Comparison of ENCODE assay signal across 8 cellular contexts in the genomic region with DNA sequence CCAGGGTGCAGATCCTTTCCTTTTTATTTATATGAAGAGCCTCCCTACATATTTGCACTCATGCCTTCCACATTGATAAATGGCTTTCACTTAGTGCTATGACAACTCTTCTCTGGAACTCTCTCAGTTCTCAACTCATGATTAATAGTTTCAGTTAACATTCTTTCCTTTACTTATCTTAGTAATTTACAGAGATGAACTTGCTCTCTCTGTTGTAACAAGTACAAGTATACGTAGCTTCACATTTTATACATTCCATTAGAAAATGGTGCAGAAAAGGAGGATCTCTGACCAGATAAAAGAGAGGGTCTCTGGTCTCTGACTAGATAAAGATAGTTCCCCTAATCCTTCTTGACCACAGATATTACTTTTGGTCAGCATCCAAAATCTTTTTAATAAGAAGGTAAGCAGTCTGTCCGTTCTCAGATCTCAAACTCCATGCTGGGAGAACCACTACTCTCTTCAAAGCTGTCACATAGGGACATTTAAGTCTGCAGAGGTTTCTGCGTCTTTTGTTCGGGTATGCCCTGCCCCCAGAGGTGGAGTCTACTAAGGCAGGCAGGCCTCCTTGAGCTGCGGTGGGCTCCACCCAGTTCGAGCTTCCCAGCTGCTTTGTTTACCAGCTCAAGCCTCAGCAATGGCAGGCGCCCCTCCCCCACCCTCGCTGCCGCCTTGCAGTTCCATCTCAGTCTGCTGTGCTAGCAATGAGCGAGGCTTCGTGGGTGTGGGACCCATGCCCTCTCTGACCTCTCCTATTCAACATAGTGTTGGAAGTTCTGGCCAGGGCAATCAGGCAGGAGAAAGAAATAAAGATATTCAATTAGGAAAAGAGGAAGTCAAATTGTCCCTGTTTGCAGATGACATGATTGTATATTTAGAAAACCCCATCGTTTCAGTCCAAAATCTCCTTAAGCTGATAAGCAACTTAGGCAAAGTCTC. TPM values are rescaled to one million over a fixed set of nuclear protein-coding genes. Genes with fewer than 3 reads are reported as not detected.
DNase-seq lines count a peak whose midpoint lies in the region; ATAC-seq and TF ChIP-seq lines count a peak whose summit lies in the region.
"Not testable (repeated sequence)": the region's sequence is repeated elsewhere in the genome, so short reads cannot be mapped to it uniquely, and the experiment has no call there.

No MANE protein-coding gene starts in this region.

- TF ChIP-seq POLR2A in transverse colon (IDR thresholded peaks at IDR 0.05): not testable (repeated sequence)

- TF ChIP-seq CTCF in colonic mucosa (IDR thresholded peaks at IDR 0.05): not testable (repeated sequence)
- peak in 3 of 5 experiments; percentile 22 to 33 (median 24) for TF ChIP-seq CTCF in transverse colon (IDR thresholded peaks at IDR 0.05)

- not testable (repeated sequence) for H3K27me3 ChIP-seq in colonic mucosa, transverse colon

- H3K27ac ChIP-seq in colonic mucosa: not testable (repeated sequence)
- H3K27ac ChIP-seq in transverse colon: peak overlapping the region; percentile 34 to 58 (median 46)

- POLR2A ChIA-PET in activated CD4-positive, alpha-beta memory T cell treated with anti-CD3 and anti-CD28 coated beads, Interleukin-2, amount 10 ng/mL, durations not matched to agents 7 days and 5 days (lab: Charles Lee): interaction anchor here (0.7 to 1.9 kb wide), 5 partner anchors 43 to 106 kb away, joined by 3 to 11 read pairs (median 6); partner anchors contain the start of gene FAM3C

- TF ChIP-seq EP300 in transverse colon (IDR thresholded peaks at IDR 0.05; ENCODE audit: low read depth): not testable (repeated sequence)

- peaks cover 23% of the 10 kb centered on the region for H3K36me3 Mint-ChIP-seq in activated CD4-positive, alpha-beta memory T cell treated with anti-CD3 and anti-CD28 coated beads, Interleukin-2, amount 10 ng/mL, durations not matched to agents 7 days and 5 days (ENCODE audit: low read depth)

- not testable (repeated sequence) for H3K36me3 ChIP-seq in colonic mucosa, transverse colon

- DNase-seq in NOMO-1 treated with DMSO at 0.1 percent for 48 hours (lab: John Stamatoyannopoulos, UW; ENCODE audit: unreplicated experiment) (peak; percentile 19), colonic mucosa (peak; percentile 87), islet precursor cell (peak; percentile 94), transverse colon (peak; percentile 88)
- DNase-seq in activated CD4-positive, alpha-beta memory T cell treated with anti-CD3 and anti-CD28 coated beads, Interleukin-2, amount 10 ng/mL, durations not matched to agents 7 days and 5 days: peak; percentile 88
- not testable (repeated sequence) for DNase-seq in skeletal muscle cell (ENCODE audit: low read depth)

- peak overlapping the region; percentile 51 for H3K4me3 Mint-ChIP-seq in activated CD4-positive, alpha-beta memory T cell treated with anti-CD3 and anti-CD28 coated beads, Interleukin-2, amount 10 ng/mL, durations not matched to agents 7 days and 5 days

- not testable (repeated sequence) for H3K9me3 Mint-ChIP-seq in activated CD4-positive, alpha-beta memory T cell treated with anti-CD3 and anti-CD28 coated beads, Interleukin-2, amount 10 ng/mL, durations not matched to agents 7 days and 5 days

- H3K9ac ChIP-seq in colonic mucosa (ENCODE audit: low read depth in 2 of 2, low read length in 2 of 2): not testable (repeated sequence)

- not testable (repeated sequence) for H3K27me3 Mint-ChIP-seq in activated CD4-positive, alpha-beta memory T cell treated with anti-CD3 and anti-CD28 coated beads, Interleukin-2, amount 10 ng/mL, durations not matched to agents 7 days and 5 days

- ATAC-seq in GM18517 (IDR thresholded peaks at IDR 0.05; ENCODE audit: unreplicated experiment): peak; percentile 31
- peak; percentile 44 for ATAC-seq in HG03135 (IDR thresholded peaks at IDR 0.05; ENCODE audit: unreplicated experiment)

- not testable (repeated sequence) for H3K4me1 ChIP-seq in colonic mucosa
- peaks cover 0 to 18% (median 9%) of the 10 kb centered on the region in 4 donors for H3K4me1 ChIP-seq in transverse colon

- peak overlapping the region; percentile 86 for H3K27ac Mint-ChIP-seq in activated CD4-positive, alpha-beta memory T cell treated with anti-CD3 and anti-CD28 coated beads, Interleukin-2, amount 10 ng/mL, durations not matched to agents 7 days and 5 days

- peaks cover 49% of the 10 kb centered on the region for H3K4me1 Mint-ChIP-seq in activated CD4-positive, alpha-beta memory T cell treated with anti-CD3 and anti-CD28 coated beads, Interleukin-2, amount 10 ng/mL, durations not matched to agents 7 days and 5 days

- not testable (repeated sequence) for H3K9me3 ChIP-seq in colonic mucosa, transverse colon

- H3K4me3 ChIP-seq in colonic mucosa: not testable (repeated sequence)
- H3K4me3 ChIP-seq in skeletal muscle cell (ENCODE audit: low read depth, low read length) (peak overlapping the region; percentile 24), transverse colon (peak overlapping the region in 1 of 4 donors; percentile 4)

- intact Hi-C loops in colonic mucosa (cut with DNase I); transverse colon (cut with DNase I; ENCODE audit: low total_unique reads): not testable (repeated sequence)

- WGBS in transverse colon (ENCODE audit: low coverage in 1 of 2), 2 donors: 2 to 8% methylated on average over 3 to 12 of the region's 12 CpGs

- CTCF ChIA-PET in activated CD4-positive, alpha-beta memory T cell treated with anti-CD3 and anti-CD28 coated beads, Interleukin-2, amount 10 ng/mL, durations not matched to agents 7 days and 5 days (lab: Charles Lee): interaction anchor here (1.0 to 2.5 kb wide), 10 partner anchors 11 to 109 kb away, joined by 3 to 18 read pairs (median 8); partner anchors contain the start of gene FAM3C

- in situ Hi-C loops in transverse colon (cut with MboI; ENCODE audit: low pct_ligation_motif_present in 1 of 4, low pct_unique_long_range_greater_than_20kb in 1 of 4, low sequenced_read_pairs in 3 of 4): not testable (repeated sequence)

RNA-seq across cellular contexts. Expression of gene FAM3C, which starts 42.2 kb away (rescaled TPM):
- total RNA-seq in activated CD4-positive, alpha-beta memory T cell treated with anti-CD3 and anti-CD28 coated beads, Interleukin-2, amount 10 ng/mL, durations not matched to agents 7 days and 5 days: 10 to 100 TPM; 40.7 to 41.0 TPM
- total RNA-seq in colonic mucosa (10 to 100 TPM; 46.3 to 57.7 TPM), transverse colon (10 to 100 TPM in 3 of 4 donors, 1 to 10 TPM in 1; 9.0 to 48.9 (median 33.6) TPM)
